In the genomic region with DNA sequence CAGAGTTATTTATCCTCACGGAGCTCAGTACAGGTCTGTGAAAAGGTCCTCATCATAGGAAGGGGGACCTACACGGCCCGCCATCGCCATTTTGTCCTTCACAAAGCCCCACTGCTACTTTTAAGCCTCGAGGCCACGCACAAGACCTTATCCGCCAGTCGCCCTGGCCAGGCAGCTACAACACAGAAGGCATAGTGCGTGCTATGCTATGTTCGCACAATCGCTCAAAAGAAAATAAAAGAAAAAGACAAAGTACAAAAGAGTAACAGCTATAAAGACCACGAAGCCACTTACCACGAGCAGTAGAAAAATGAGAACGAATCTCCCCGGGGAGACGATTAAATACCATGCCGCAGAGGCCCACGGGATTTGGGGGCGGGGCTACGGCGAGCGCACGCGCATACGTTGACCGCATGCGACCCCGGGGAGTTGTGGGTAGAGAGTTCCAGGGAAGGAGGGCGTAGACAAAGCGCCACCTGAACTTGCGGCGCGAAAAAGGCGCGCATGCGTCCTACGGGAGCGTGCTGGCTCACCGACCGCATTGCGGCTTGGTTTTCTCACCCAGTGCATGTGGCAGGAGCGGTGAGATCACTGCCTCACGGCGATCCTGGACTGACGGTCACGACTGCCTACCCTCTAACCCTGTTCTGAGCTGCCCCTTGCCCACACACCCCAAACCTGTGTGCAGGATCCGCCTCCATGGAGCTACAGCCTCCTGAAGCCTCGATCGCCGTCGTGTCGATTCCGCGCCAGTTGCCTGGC, we compare ENCODE assay signal across 8 cellular contexts. TPM values are rescaled to one million over a fixed set of nuclear protein-coding genes. Genes with fewer than 3 reads are reported as not detected.
A peak's percentile ranks its signal among the peaks of the same experiment; 100 is the strongest.
DNase-seq lines count a peak whose midpoint lies in the region; ATAC-seq and TF ChIP-seq lines count a peak whose summit lies in the region.

No MANE protein-coding gene starts in this region.

- H3K27me3 Mint-ChIP-seq in natural killer cell (ENCODE audit: low read depth in 2 of 2) = no peaks in the 10 kb centered on the region

- H3K9me3 Mint-ChIP-seq in natural killer cell = no peaks in the 10 kb centered on the region

- TF ChIP-seq CTCF in DOHH2 (IDR thresholded peaks at IDR 0.05; ENCODE audit: low read depth, low read length, poor library complexity, severe bottlenecking) (no peak), fibroblast of lung (conservative IDR thresholded peaks at IDR 0.05 in 1 of 2, IDR thresholded peaks at IDR 0.05 in 1 of 2; ENCODE audit: low read depth in 1 of 2, low read length in 2 of 2) (no peak), natural killer cell (IDR thresholded peaks at IDR 0.05) (no peak)

- peak overlapping the region; percentile 92 for H3K4me2 ChIP-seq in DOHH2 (ENCODE audit: low read length)
- peak overlapping the region; percentile 92 for H3K4me2 ChIP-seq in GM23248 (ENCODE audit: unreplicated experiment)
- peak overlapping the region; percentile 99 for H3K4me2 ChIP-seq in fibroblast of lung (ENCODE audit: extremely low read depth, insufficient read depth, low read length)

- H3K9me2 ChIP-seq in DOHH2 (replicated peaks; ENCODE audit: control insufficient read depth, low read length) (no peaks in the 10 kb centered on the region), GM23248 (ENCODE audit: insufficient read depth) (no peaks in the 10 kb centered on the region)

- no peaks in the 10 kb centered on the region for H3K9me3 ChIP-seq in DOHH2 (ENCODE audit: control insufficient read depth, insufficient read depth, low read length)
- no peaks in the 10 kb centered on the region for H3K9me3 ChIP-seq in GM23248 (ENCODE audit: low read depth)
- H3K9me3 ChIP-seq in fibroblast of lung (ENCODE audit: control insufficient read depth, insufficient read depth, low read depth, low read length) = no peaks in the 10 kb centered on the region

- peaks cover 18% of the 10 kb centered on the region for H3K36me3 Mint-ChIP-seq in natural killer cell

- peak overlapping the region; percentile 92 for H3K9ac ChIP-seq in GM23248
- peak overlapping the region; percentile 75 for H3K9ac ChIP-seq in fibroblast of lung (ENCODE audit: insufficient read depth, low read length)

- in situ Hi-C loops in GM23248 (cut with MboI) = no loop called here

- H3K27ac ChIP-seq in DOHH2 (ENCODE audit: low read depth, low read length) (peak overlapping the region; percentile 91), GM23248 (peak overlapping the region; percentile 74), fibroblast of lung (ENCODE audit: insufficient read depth, low read length) (peak overlapping the region; percentile 94)

- H3K4me3 ChIP-seq in DOHH2 (ENCODE audit: low read length) (peak overlapping the region; percentile 94), GM23248 (peak overlapping the region; percentile 90), fibroblast of lung (replicated peaks in 1 of 4; ENCODE audit: control extremely low read depth in 1 of 4, insufficient read depth in 1 of 4, low read depth in 3 of 4, low read length in 4 of 4) (peak overlapping the region; percentile 64 to 97 (median 86))

- peaks cover 52% of the 10 kb centered on the region for H3F3A ChIP-seq in DOHH2 (ENCODE audit: control insufficient read depth, insufficient read depth)
- peaks cover 45% of the 10 kb centered on the region for H3F3A ChIP-seq in GM23248 (ENCODE audit: insufficient read depth)

- H3K79me2 ChIP-seq in DOHH2 (ENCODE audit: control insufficient read depth, low read length) (peaks cover 77% of the 10 kb centered on the region), GM23248 (ENCODE audit: insufficient read depth) (peaks cover 50% of the 10 kb centered on the region), fibroblast of lung (ENCODE audit: control insufficient read depth, insufficient read depth, low read length) (peaks cover 34% of the 10 kb centered on the region)

- H3K4me1 ChIP-seq in DOHH2 (ENCODE audit: control insufficient read depth, low read length) (peaks cover 53% of the 10 kb centered on the region), GM23248 (ENCODE audit: insufficient read depth) (peaks cover 16% of the 10 kb centered on the region), fibroblast of lung (ENCODE audit: control insufficient read depth, extremely low read depth, insufficient read depth, low read length) (peaks cover 12% of the 10 kb centered on the region)

- H3K27ac Mint-ChIP-seq in natural killer cell = peak overlapping the region; percentile 95 to 97

- H3K27me3 ChIP-seq in DOHH2 (ENCODE audit: control insufficient read depth, low read length) (no peaks in the 10 kb centered on the region; the same call in 1 of the 2 replicates), GM23248 (replicated peaks; ENCODE audit: insufficient read depth) (no peaks in the 10 kb centered on the region), fibroblast of lung (ENCODE audit: control insufficient read depth, insufficient read depth, low read length) (no peaks in the 10 kb centered on the region)

- peaks cover 83% of the 10 kb centered on the region for H3K36me3 ChIP-seq in DOHH2 (ENCODE audit: control insufficient read depth, low read length)
- peaks cover 38% of the 10 kb centered on the region for H3K36me3 ChIP-seq in GM23248 (ENCODE audit: low read depth)
- peaks cover 12% of the 10 kb centered on the region for H3K36me3 ChIP-seq in fibroblast of lung (ENCODE audit: control insufficient read depth, insufficient read depth, low read length)

- intact Hi-C loops in natural killer cell (cut with micrococcal nuclease) = loop anchor here (1.0 to 5.0 kb wide), 2 partner anchors 14 to 263 kb away; partner anchors contain the start of gene TUT1

- ATAC-seq in natural killer cell = peak; percentile 92 to 97 (median 92)

- peak overlapping the region; percentile 98 for H3K4me3 Mint-ChIP-seq in natural killer cell

- DNase-seq in GM23248 (peak; percentile 99), Kasumi-1 (lab: John Stamatoyannopoulos, UW) (peak; percentile 94 to 95), RKO (ENCODE audit: low spot score) (peak; percentile 99), fibroblast of lung (ENCODE audit: low read depth in 2 of 2) (peak; percentile 97 to 98), natural killer cell (peak; percentile 97)
- DNase-seq in activated T-helper 1 cell treated with anti-CD3 and anti-CD28 coated beads, Interleukin-2, amount 50 U/mL, for 16 hours (ENCODE audit: low read depth in 1 of 2, low spot score in 1 of 2) = peak; percentile 97 to 98
- DNase-seq in stimulated activated naive CD4-positive, alpha-beta T cell (lab: John Stamatoyannopoulos, UW) = peak; percentile 95 to 99 (median 98)

- H4K20me1 ChIP-seq in DOHH2 (ENCODE audit: control insufficient read depth, insufficient read depth, low read depth, low read length) (peaks cover 25% of the 10 kb centered on the region), GM23248 (ENCODE audit: insufficient read depth) (peaks cover 9% of the 10 kb centered on the region), fibroblast of lung (ENCODE audit: control insufficient read depth, extremely low read depth, insufficient read depth, low read length) (no peaks in the 10 kb centered on the region)

- 2 to 3% methylated on average over 54 of the region's 54 CpGs for WGBS in GM23248 (ENCODE audit: low coverage in 1 of 2, low lambda C conversion rate in 2 of 2, missing lambda C conversion rate in 2 of 2), 2 experiments

- peaks cover 45% of the 10 kb centered on the region in 2 donors for H3K4me1 Mint-ChIP-seq in natural killer cell

- H2AFZ ChIP-seq in GM23248 = peak overlapping the region; percentile 93
- H2AFZ ChIP-seq in fibroblast of lung (ENCODE audit: low read length) = peak overlapping the region; percentile 86

RNA-seq across cellular contexts. Expression of gene WDR74, which starts 16.4 kb away (rescaled TPM):
- total RNA-seq in GM23248 (2014; rRNA removed; shearing (Covaris generic)) = 41.4 and 50.4 TPM in 2 replicates
- polyA plus RNA-seq in GM23248 (2016; fragmentation: Nextera tagmentation; extraction: Ambion mirVana) (33.6 and 34.3 TPM in 2 replicates), fibroblast of lung (14.8 and 24.0 TPM in 2 replicates)
- total RNA-seq in fibroblast of lung (85.3 and 86.9 TPM in 2 replicates), natural killer cell (100 to 1,000 TPM; 151 to 173 (median 171) TPM)
- polyA plus RNA-seq in fibroblast of lung (2012) = 22.8 and 36.2 TPM in 2 replicates
- polyA minus RNA-seq in fibroblast of lung (ENCODE audit: low replicate concordance) = 31.6 and 48.3 TPM in 2 replicates

RNA-seq across cellular contexts. Expression of gene TEX54, which starts 23.1 kb away (rescaled TPM):
- not detected in 2 replicates for total RNA-seq in GM23248 (2014; rRNA removed; shearing (Covaris generic))
- 0.44 TPM in 1 of 2 replicates, not detected in the other for polyA plus RNA-seq in GM23248 (2016; fragmentation: Nextera tagmentation; extraction: Ambion mirVana)
- total RNA-seq in fibroblast of lung = not detected in 2 replicates
- polyA plus RNA-seq in fibroblast of lung = not detected in 2 replicates
- 0.35 TPM in 1 of 2 replicates, not detected in the other for polyA plus RNA-seq in fibroblast of lung (2012)
- not detected in 2 replicates for polyA minus RNA-seq in fibroblast of lung (ENCODE audit: low replicate concordance)
- not detected for total RNA-seq in natural killer cell

RNA-seq across cellular contexts. Expression of gene STX5, which starts 23.9 kb away (rescaled TPM):
- 43.9 and 45.7 TPM in 2 replicates for total RNA-seq in GM23248 (2014; rRNA removed; shearing (Covaris generic))
- 32.0 and 34.0 TPM in 2 replicates for polyA plus RNA-seq in GM23248 (2016; fragmentation: Nextera tagmentation; extraction: Ambion mirVana)
- 40.3 and 44.9 TPM in 2 replicates for total RNA-seq in fibroblast of lung
- polyA plus RNA-seq in fibroblast of lung = 48.7 and 48.9 TPM in 2 replicates
- polyA plus RNA-seq in fibroblast of lung (2012) = 43.4 and 45.8 TPM in 2 replicates
- 39.7 and 53.2 TPM in 2 replicates for polyA minus RNA-seq in fibroblast of lung (ENCODE audit: low replicate concordance)
- 100 to 1,000 TPM; 138 to 171 (median 166) TPM for total RNA-seq in natural killer cell

RNA-seq across cellular contexts. Expression of gene SLC3A2, which starts 24.9 kb away (rescaled TPM):
- total RNA-seq in GM23248 (2014; rRNA removed; shearing (Covaris generic)) = 290 and 301 TPM in 2 replicates
- polyA plus RNA-seq in GM23248 (2016; fragmentation: Nextera tagmentation; extraction: Ambion mirVana) (310 and 319 TPM in 2 replicates), fibroblast of lung (91.2 and 132 TPM in 2 replicates)
- total RNA-seq in fibroblast of lung (344 and 441 TPM in 2 replicates), natural killer cell (100 to 1,000 TPM; 200 to 235 (median 207) TPM)
- 76.2 and 115 TPM in 2 replicates for polyA plus RNA-seq in fibroblast of lung (2012)
- polyA minus RNA-seq in fibroblast of lung (ENCODE audit: low replicate concordance) = 118 and 198 TPM in 2 replicates

RNA-seq across cellular contexts. Expression of gene NXF1, which starts 50.5 kb away (rescaled TPM):
- total RNA-seq in GM23248 (2014; rRNA removed; shearing (Covaris generic)) = 25.0 and 32.0 TPM in 2 replicates
- polyA plus RNA-seq in GM23248 (2016; fragmentation: Nextera tagmentation; extraction: Ambion mirVana) (51.1 and 53.3 TPM in 2 replicates), fibroblast of lung (27.8 and 43.7 TPM in 2 replicates)
- total RNA-seq in fibroblast of lung (14.9 and 17.2 TPM in 2 replicates), natural killer cell (100 to 1,000 TPM; 284 to 341 (median 319) TPM)
- polyA plus RNA-seq in fibroblast of lung (2012) = 32.3 and 43.7 TPM in 2 replicates
- polyA minus RNA-seq in fibroblast of lung (ENCODE audit: low replicate concordance) = 104 and 111 TPM in 2 replicates

Comparison
In these comparisons a context has a peak if more than half of its experiments do, and no peak if none do; other contexts are left out.
1. Peak in every context shown above with its lines: DNase-seq, ATAC-seq, H3K4me3 ChIP-seq and H3K27ac ChIP-seq.